ENCODE assay signal across 1 cellular context in genomic region chr1:47997289-47998200, GRCh38.
TF ChIP-seq lines count a peak whose summit lies in the region.

TSS of gene TRABD2B (minus strand) at chr1:47997385.

TF ChIP-seq in WTC11, 78 proteins besides CTCF, POLR2A, EP300 and RAD21 (continued from another document):
- peak; percentile 46; the same call in 1 of the 2 replicates for TF ChIP-seq ZNF281 (CRISPR knock-in tag; IDR thresholded peaks at IDR 0.05)
- TF ChIP-seq ZNF263 (CRISPR knock-in tag; IDR thresholded peaks at IDR 0.05; ENCODE audit: low read depth) = peak; percentile 73
- TF ChIP-seq ZNF121 (CRISPR knock-in tag; IDR thresholded peaks at IDR 0.05) = no peak
- TF ChIP-seq AFF4 (CRISPR knock-in tag; IDR thresholded peaks at IDR 0.05; ENCODE audit: borderline replicate concordance) = 0 out of 2 replicates have a peak, but pooled peaks have one; percentile 73
- TF ChIP-seq CREM (CRISPR knock-in tag; IDR thresholded peaks at IDR 0.05) = 0 out of 2 replicates have a peak, but pooled peaks have one; percentile 59
- peak; percentile 89 for TF ChIP-seq HMGXB4 (CRISPR knock-in tag; IDR thresholded peaks at IDR 0.05)
